ENCODE assay signal across 8 cellular contexts in genomic region chr1:235971571-235972315, GRCh38.
DNase-seq lines count a peak whose midpoint lies in the region; ATAC-seq, FAIRE-seq and TF ChIP-seq lines count a peak whose summit lies in the region.

No MANE protein-coding gene starts in this region.

- peak overlapping the region; percentile 56 to 76 for H3K9ac ChIP-seq in kidney (ENCODE audit: low read length in 2 of 2)

- H3K4me3 ChIP-seq in kidney (ENCODE audit: low read length in 2 of 2): peak overlapping the region; percentile 52 to 76

- peaks cover 0 to 2% of the 10 kb centered on the region in 2 donors for H3K4me1 ChIP-seq in kidney (ENCODE audit: control insufficient read depth in 1 of 2, insufficient read depth in 1 of 2, low read depth in 1 of 2, low read length in 2 of 2)

- peaks cover 0 to 3% of the 10 kb centered on the region in 2 donors for H3K36me3 ChIP-seq in kidney (ENCODE audit: control insufficient read depth in 1 of 2, insufficient read depth in 2 of 2, low read length in 2 of 2)

- DNase-seq in AML-193 (lab: John Stamatoyannopoulos, UW): peak; percentile 98 to 99
- DNase-seq in NCI-H345 (lab: John Stamatoyannopoulos, UW): peak; percentile 88
- peak; percentile 69 for DNase-seq in activated CD4-positive, CD25-positive, alpha-beta regulatory T cell treated with anti-CD3 and anti-CD28 coated beads, Interleukin-2, amount 50 U/mL, for 16 hours (ENCODE audit: low read depth, low spot score)
- DNase-seq in cerebellar nuclear complex (lab: John Stamatoyannopoulos, UW): peak; percentile 15 to 82
- peak; percentile 96 for DNase-seq in kidney
- peak; percentile 72 to 77 for DNase-seq in stimulated activated CD4-positive, alpha-beta T cell treated with anti-CD3 and anti-CD28 coated beads, Interleukin-15, amount 100 ng/mL, for 1 hour (ENCODE audit: low read depth in 1 of 2, low spot score in 1 of 2)

- intact Hi-C loops in kidney (cut with DNase I): no loop called here

- no peaks in the 10 kb centered on the region for H3K9me3 ChIP-seq in kidney (ENCODE audit: control insufficient read depth in 1 of 2, low read length in 2 of 2)

- peak; percentile 94 for ATAC-seq in GM18909 (IDR thresholded peaks at IDR 0.05; ENCODE audit: poor library complexity, unreplicated experiment)
- peak; percentile 96 for ATAC-seq in HG03159 (IDR thresholded peaks at IDR 0.05; ENCODE audit: unreplicated experiment)

- no peak for FAIRE-seq in kidney (lab: Jason Lieb, UNC)

- peak; percentile 75 for TF ChIP-seq CTCF in kidney (IDR thresholded peaks at IDR 0.05; ENCODE audit: borderline replicate concordance, extremely low read depth, insufficient read depth)

- peak overlapping the region; percentile 73 to 90 for H3K27ac ChIP-seq in kidney (ENCODE audit: low read depth in 2 of 2, low read length in 2 of 2)

Comparison
In these comparisons a context has a peak if more than half of its experiments do, and no peak if none do; other contexts are left out.
1. Peak in every context shown above with its lines: DNase-seq, ATAC-seq, H3K4me3 ChIP-seq and H3K27ac ChIP-seq.
2. DNase-seq: peak in every context shown above with its lines; median percentile 98 in AML-193; 96 in kidney; 88 in NCI-H345; 74 in stimulated activated CD4-positive, alpha-beta T cell treated with anti-CD3 and anti-CD28 coated beads, Interleukin-15, amount 100 ng/mL, for 1 hour; 69 in activated CD4-positive, CD25-positive, alpha-beta regulatory T cell treated with anti-CD3 and anti-CD28 coated beads, Interleukin-2, amount 50 U/mL, for 16 hours; 48 in cerebellar nuclear complex.